ENCODE assay signal across 13 cellular contexts in the genomic region with DNA sequence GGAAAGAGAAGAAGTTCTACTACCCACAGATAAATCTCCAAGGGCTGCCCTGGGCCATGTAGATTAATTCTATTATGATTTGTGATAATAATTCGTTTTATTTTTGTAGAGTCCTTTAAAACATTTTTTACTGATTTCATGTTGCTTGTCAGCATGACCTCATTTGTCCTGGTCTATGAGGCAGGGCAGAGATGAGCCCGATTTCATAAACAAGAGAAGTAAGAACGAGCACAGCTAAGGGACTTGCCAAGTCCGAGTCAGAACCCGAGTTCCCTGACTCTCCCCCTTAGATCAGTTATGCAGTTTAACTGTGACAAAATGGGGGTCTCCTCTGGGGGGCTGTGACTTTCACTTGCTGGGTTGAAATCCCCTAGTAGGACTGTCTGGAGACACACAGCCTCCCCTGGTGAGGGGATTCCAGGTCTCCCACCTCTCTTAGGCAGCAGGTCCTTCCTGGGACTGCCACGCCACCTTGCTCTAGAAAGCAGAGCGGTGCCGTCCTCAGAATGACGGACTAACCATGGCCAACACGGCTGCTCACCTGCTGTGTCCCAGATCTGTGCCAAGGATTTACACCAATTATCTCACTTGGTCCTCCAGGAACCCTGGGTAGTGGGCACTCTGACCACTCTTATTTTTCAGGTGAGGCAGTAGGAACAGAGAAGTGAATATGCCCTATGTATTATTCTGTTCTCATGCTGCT. TPM values are rescaled to one million over a fixed set of nuclear protein-coding genes. Genes with fewer than 3 reads are reported as not detected.
DNase-seq lines count a peak whose midpoint lies in the region; ATAC-seq and TF ChIP-seq lines count a peak whose summit lies in the region.
"Had no signal": no experiment of that assay in that cellular context is flagged by ENCODE, and none has a peak within 500 bp of the region (broad histone marks: within the 10 kb centered on the region; RNA-seq: fewer than 3 reads in every experiment).

No MANE protein-coding gene starts in this region.

- no peaks in the 10 kb centered on the region for H3K36me3 ChIP-seq in BLaER1 treated with 17β-estradiol and CSF1 and Interleukin-3, amounts not matched to agents 10 nM and 100 nM
- H3K36me3 ChIP-seq in mammary epithelial cell (ENCODE audit: insufficient read depth, low read length) = no peaks in the 10 kb centered on the region
- H3K36me3 ChIP-seq in heart right ventricle = no peaks in the 10 kb centered on the region
- H3K36me3 ChIP-seq in OCI-LY7 (ENCODE audit: insufficient read depth, low read length) = no peaks in the 10 kb centered on the region
- H3K36me3 ChIP-seq: BE2C had no signal

- no peaks in the 10 kb centered on the region for H3K36me3 Mint-ChIP-seq in T-helper 17 cell (ENCODE audit: low read depth)
- H3K36me3 Mint-ChIP-seq: activated naive CD4-positive, alpha-beta T cell treated with anti-CD3 and anti-CD28 coated beads, Interleukin-2, amount 50 U/mL, for 72 hours had no signal

- H3K27me3 Mint-ChIP-seq in T-helper 17 cell = peaks cover 22% of the 10 kb centered on the region

- H4K20me1 ChIP-seq in BLaER1 treated with 17β-estradiol and CSF1 and Interleukin-3, amounts not matched to agents 10 nM and 100 nM = no peaks in the 10 kb centered on the region
- H4K20me1 ChIP-seq in mammary epithelial cell (ENCODE audit: insufficient read depth, low read length) = no peaks in the 10 kb centered on the region
- no peaks in the 10 kb centered on the region for H4K20me1 ChIP-seq in OCI-LY7 (ENCODE audit: insufficient read depth, low read length)

- peak overlapping the region in 3 of 11 experiments; percentile 28 to 41 (median 32); a peak in 3 of 22 replicates for H3K9ac ChIP-seq in BLaER1 treated with 17β-estradiol and CSF1 and Interleukin-3, amounts not matched to agents 10 nM and 100 nM
- H3K9ac ChIP-seq in mammary epithelial cell (ENCODE audit: insufficient read depth, low read length) = no peak overlapping the region

- TF ChIP-seq CTCF in mammary epithelial cell (conservative IDR thresholded peaks at IDR 0.05 in 1 of 2, IDR thresholded peaks at IDR 0.05 in 1 of 2; ENCODE audit: extremely low read depth in 1 of 2, insufficient read depth in 1 of 2, low read depth in 1 of 2, low read length in 2 of 2) (no peak), heart right ventricle (IDR thresholded peaks at IDR 0.05) (no peak), GM13977 (IDR thresholded peaks at IDR 0.05; ENCODE audit: extremely low read depth, insufficient read depth, missing control alignments) (no peak), OCI-LY7 (conservative IDR thresholded peaks at IDR 0.05; ENCODE audit: low read length) (no peak)

- peaks cover 14 to 22% (median 21%) of the 10 kb centered on the region in 10 experiments for H3K4me1 ChIP-seq in BLaER1 treated with 17β-estradiol and CSF1 and Interleukin-3, amounts not matched to agents 10 nM and 100 nM
- H3K4me1 ChIP-seq in mammary epithelial cell (ENCODE audit: insufficient read depth, low read length) (peaks cover 11% of the 10 kb centered on the region), heart right ventricle (peaks cover 7 to 57% (median 34%) of the 10 kb centered on the region in 9 donors), OCI-LY7 (ENCODE audit: insufficient read depth, low read length, poor library complexity, severe bottlenecking) (no peaks in the 10 kb centered on the region)
- H3K4me1 ChIP-seq: BE2C had no signal

- in situ Hi-C loops in mammary epithelial cell (cut with MboI; ENCODE audit: low sequenced_read_pairs in 2 of 2) (no loop called here), GM13977 (cut with MboI; ENCODE audit: low pct_unique_long_range_greater_than_20kb, low sequenced_read_pairs, unreplicated experiment) (no loop called here)

- no TSS peak for BruUV-seq in mammary epithelial cell (replicated peaks; lab: Mats Ljungman, UMichigan)
- BruUV-seq in OCI-LY7 (replicated peaks; lab: Mats Ljungman, UMichigan) = no TSS peak

- no peaks in the 10 kb centered on the region for H3K9me2 ChIP-seq in OCI-LY7 (ENCODE audit: insufficient read depth, low read length)

- peak overlapping the region; percentile 32 to 89 (median 81); a peak in 20 of 22 replicates for H3K4me2 ChIP-seq in BLaER1 treated with 17β-estradiol and CSF1 and Interleukin-3, amounts not matched to agents 10 nM and 100 nM
- H3K4me2 ChIP-seq in mammary epithelial cell (ENCODE audit: insufficient read depth, low read depth, low read length) (no peak overlapping the region), OCI-LY7 (ENCODE audit: low read length) (no peak overlapping the region)

- WGBS in mammary epithelial cell (ENCODE audit: low coverage, missing lambda C conversion rate) = 52% methylated on average over 10 of the region's 10 CpGs
- WGBS in heart right ventricle, 2 donors = 58 to 65% methylated on average over 10 of the region's 10 CpGs

- H2AFZ ChIP-seq in mammary epithelial cell (ENCODE audit: low read depth, low read length) (peak overlapping the region; percentile 77), OCI-LY7 (ENCODE audit: low read length) (no peak overlapping the region)

- peaks cover 0 to 27% (median 6%) of the 10 kb centered on the region in 11 experiments; a peak in 7 of 22 replicates for H3K9me3 ChIP-seq in BLaER1 treated with 17β-estradiol and CSF1 and Interleukin-3, amounts not matched to agents 10 nM and 100 nM (replicated peaks in 1 of 11)
- H3K9me3 ChIP-seq in mammary epithelial cell (replicated peaks; ENCODE audit: insufficient read depth, low read length) (no peaks in the 10 kb centered on the region), heart right ventricle (no peaks in the 10 kb centered on the region), T-helper 17 cell (ENCODE audit: control insufficient read depth, low read length, poor library complexity, severe bottlenecking) (no peaks in the 10 kb centered on the region), OCI-LY7 (ENCODE audit: low read length) (no peaks in the 10 kb centered on the region)
- H3K9me3 ChIP-seq: BE2C, mucosa of descending colon had no signal

- H3K4me1 Mint-ChIP-seq in T-helper 17 cell = no peaks in the 10 kb centered on the region

- H3K79me2 ChIP-seq in mammary epithelial cell (ENCODE audit: insufficient read depth, low read length) (no peaks in the 10 kb centered on the region), OCI-LY7 (ENCODE audit: insufficient read depth, low read depth, low read length) (no peaks in the 10 kb centered on the region)

- no peak overlapping the region for H3K4me3 ChIP-seq in BLaER1 treated with 17β-estradiol and CSF1 and Interleukin-3, amounts not matched to agents 10 nM and 100 nM
- H3K4me3 ChIP-seq in mammary epithelial cell (replicated peaks in 1 of 3; ENCODE audit: insufficient read depth in 1 of 3, low read depth in 2 of 3, low read length in 3 of 3) (no peak overlapping the region), heart right ventricle (peak overlapping the region in 1 of 10 donors; percentile 25), OCI-LY7 (ENCODE audit: low read depth, low read length, poor library complexity, severe bottlenecking) (no peak overlapping the region)
- H3K4me3 ChIP-seq: mucosa of descending colon had no signal

- CTCF ChIA-PET in mammary epithelial cell (lab: Charles Lee; ENCODE audit: low non-redundant PET) = no interaction called here
- CTCF ChIA-PET in OCI-LY7 (lab: Charles Lee; ENCODE audit: unreplicated experiment) = no interaction called here

- POLR2A ChIA-PET in OCI-LY7 (lab: Charles Lee) = interaction anchor here (1.5 kb wide), 1 partner anchor 9 kb away, joined by 4 read pairs; no protein-coding TSS in a partner anchor

- ATAC-seq in heart right ventricle (peak in 4 of 8 donors; percentile 23 to 50 (median 40)), T-helper 17 cell (no peak)
- ATAC-seq: activated naive CD4-positive, alpha-beta T cell treated with anti-CD3 and anti-CD28 coated beads, Interleukin-2, amount 50 U/mL, for 72 hours; mucosa of descending colon had no signal

- peak overlapping the region in 4 of 11 experiments; percentile 35 to 54 (median 46); a peak in 5 of 22 replicates for H3K27ac ChIP-seq in BLaER1 treated with 17β-estradiol and CSF1 and Interleukin-3, amounts not matched to agents 10 nM and 100 nM
- no peak overlapping the region for H3K27ac ChIP-seq in mammary epithelial cell (ENCODE audit: insufficient read depth, low read depth, low read length)
- H3K27ac ChIP-seq in heart right ventricle = peak overlapping the region; percentile 36 to 85 (median 65)
- no peak overlapping the region for H3K27ac ChIP-seq in OCI-LY7 (ENCODE audit: low read depth, low read length, poor library complexity, severe bottlenecking)

- H3K27ac Mint-ChIP-seq in T-helper 17 cell = no peak overlapping the region

- dilution Hi-C loops in mammary epithelial cell (cut with HindIII; ENCODE audit: low sequenced_read_pairs) = loop anchor here (5.0 kb wide), 1 partner anchor 60 kb away; no protein-coding TSS in a partner anchor

- intact Hi-C loops in mammary epithelial cell (cut with micrococcal nuclease) (no loop called here), heart right ventricle (cut with DNase I) (loop anchor here in 2 of 10 donors (5.0 kb wide), 2 partner anchors 35 to 40 kb away; no protein-coding TSS in a partner anchor), OCI-LY7 (cut with micrococcal nuclease; ENCODE audit: unreplicated experiment) (no loop called here)

- H3K27me3 ChIP-seq in BLaER1 treated with 17β-estradiol and CSF1 and Interleukin-3, amounts not matched to agents 10 nM and 100 nM = no peaks in the 10 kb centered on the region
- no peaks in the 10 kb centered on the region for H3K27me3 ChIP-seq in mammary epithelial cell (ENCODE audit: insufficient read depth, low read length)
- H3K27me3 ChIP-seq in heart right ventricle = no peaks in the 10 kb centered on the region
- H3K27me3 ChIP-seq: BE2C had no signal

- DNase-seq in mammary epithelial cell (no peak), heart right ventricle (no peak), renal cortical epithelial cell (ENCODE audit: low read depth) (peak; percentile 52), GM13977 (ENCODE audit: low spot score) (no peak), T-helper 17 cell (no peak), NCI-H1436 (lab: John Stamatoyannopoulos, UW) (no peak), OCI-LY7 (ENCODE audit: low spot score) (no peak)
- DNase-seq: activated CD8-positive, alpha-beta memory T cell treated with anti-CD3 and anti-CD28 coated beads for 24 hours; BE2C; small intestine had no signal

- H3K4me3 Mint-ChIP-seq in T-helper 17 cell = no peak overlapping the region

RNA-seq across cellular contexts. Expression of gene SOX13, which starts 31.0 kb away (rescaled TPM):
- 10 to 100 TPM in 1 of 2 donors, 1 to 10 TPM in 1; 7.8 to 22.0 TPM for total RNA-seq in mammary epithelial cell
- polyA plus RNA-seq in mammary epithelial cell = 13.2 TPM
- 18.0 TPM for polyA minus RNA-seq in mammary epithelial cell
- total RNA-seq in heart right ventricle = 10 to 100 TPM in 8 of 10 donors, 1 to 10 TPM in 2; 7.3 to 18.6 (median 12.1) TPM
- 10 to 100 TPM in 1 of 2 donors, 1 to 10 TPM in 1; 8.6 to 14.7 TPM for polyA plus RNA-seq in heart right ventricle
- total RNA-seq in renal cortical epithelial cell = 3.3 and 11.5 TPM in 2 replicates
- total RNA-seq in T-helper 17 cell = 1 to 10 TPM; 1.3 to 6.3 TPM
- total RNA-seq in OCI-LY7 (2014; rRNA removed; shearing (Covaris generic)) = not detected in 2 replicates
- total RNA-seq in OCI-LY7 (2022) = 0.27 and 0.53 TPM in 2 replicates

Comparison
In these comparisons a context has a peak if more than half of its experiments do, and no peak if none do; other contexts are left out.
1. H3K27ac ChIP-seq: peak in heart right ventricle (10 of 10); none in mammary epithelial cell (single experiment) and OCI-LY7 (single experiment).
2. H3K4me2 ChIP-seq: peak in BLaER1 treated with 17β-estradiol and CSF1 and Interleukin-3, amounts not matched to agents 10 nM and 100 nM (11 of 11); none in mammary epithelial cell (single experiment) and OCI-LY7 (single experiment).